25 cellular contexts compared by ENCODE assay signal in genomic region chr12:113181975-113182374, GRCh38. TPM values are rescaled to one million over a fixed set of nuclear protein-coding genes. Genes with fewer than 3 reads are reported as not detected.
DNase-seq lines count a peak whose midpoint lies in the region; ATAC-seq, FAIRE-seq and TF ChIP-seq lines count a peak whose summit lies in the region.
"Had no signal": no experiment of that assay in that cellular context is flagged by ENCODE, and none has a peak within 500 bp of the region (broad histone marks: within the 10 kb centered on the region; RNA-seq: fewer than 3 reads in every experiment).

No MANE protein-coding gene starts in this region.

- H3K9me3 ChIP-seq in HepG2 (ENCODE audit: low read length) (no peaks in the 10 kb centered on the region), right lobe of liver (no peaks in the 10 kb centered on the region)
- H3K9me3 ChIP-seq: Peyer's patch had no signal

- no peak for TF ChIP-seq POLR2A in HepG2 (IDR thresholded peaks at IDR 0.05; ENCODE audit: insufficient read depth in 1 of 2, low read depth in 2 of 2, low read length in 2 of 2)
- no peak for TF ChIP-seq POLR2A in right lobe of liver (IDR thresholded peaks at IDR 0.05)

- H3K4me3 ChIP-seq in HepG2 (replicated peaks in 1 of 3; ENCODE audit: insufficient read depth in 1 of 3, low read depth in 2 of 3, low read length in 3 of 3), result no peak overlapping the region
- H3K4me3 ChIP-seq in right lobe of liver, result no peak overlapping the region
- H3K4me3 ChIP-seq: Peyer's patch had no signal

- TF ChIP-seq EP300 in HepG2 (IDR thresholded peaks at IDR 0.05; ENCODE audit: low read depth in 2 of 2, low read length in 2 of 2) (no peak), HepG2 (CRISPR knock-in tag; IDR thresholded peaks at IDR 0.05; ENCODE audit: borderline replicate concordance) (no peak)

- H4K20me1 ChIP-seq in HepG2 (ENCODE audit: insufficient read depth, low read length), result no peaks in the 10 kb centered on the region; the same call in 1 of the 2 replicates

- no peak for ATAC-seq in activated CD4-positive, alpha-beta T cell treated with anti-CD3 and anti-CD28 coated beads for 36 hours
- ATAC-seq in HepG2, result no peak
- ATAC-seq in right lobe of liver, result no peak
- no peak for ATAC-seq in activated CD8-positive, alpha-beta T cell treated with anti-CD3 and anti-CD28 coated beads for 36 hours
- no peak for ATAC-seq in stimulated activated naive B cell treated with anti-CD40 and anti-IgM and Interleukin-4, amounts not matched to agents 10 μg/mL and 1 μg/mL and 100 μg/mL, for 72 hours (replicated peaks)
- no peak for ATAC-seq in HG02763 (IDR thresholded peaks at IDR 0.05; ENCODE audit: unreplicated experiment)
- ATAC-seq in HG03342 (IDR thresholded peaks at IDR 0.05; ENCODE audit: unreplicated experiment), result no peak

- no peak overlapping the region for H3K4me2 ChIP-seq in HepG2 (ENCODE audit: low read depth, low read length)
- H3K4me2 ChIP-seq: KMS-11 had no signal

- TF ChIP-seq CTCF in HepG2 (CRISPR knock-in tag; IDR thresholded peaks at IDR 0.05) (no peak), right lobe of liver (IDR thresholded peaks at IDR 0.05) (no peak)
- TF ChIP-seq CTCF in activated CD8-positive, alpha-beta T cell treated with anti-CD3 and anti-CD28 coated beads for 36 hours (IDR thresholded peaks at IDR 0.05), result no peak

- TF ChIP-seq RAD21 in HepG2 (CRISPR knock-in tag; IDR thresholded peaks at IDR 0.05), result no peak

- no peak overlapping the region for H3K9ac ChIP-seq in HepG2 (ENCODE audit: insufficient read depth, low read depth, low read length)
- H3K9ac ChIP-seq: KMS-11 had no signal

- POLR2A ChIA-PET in activated CD4-positive, alpha-beta T cell treated with anti-CD3 and anti-CD28 coated beads for 36 hours (lab: Charles Lee), result interaction anchor here (0.7 to 1.2 kb wide), 3 partner anchors 26 to 51 kb away, joined by 3 to 4 read pairs (median 4); no protein-coding TSS in a partner anchor
- POLR2A ChIA-PET in HepG2 (lab: Yijun Ruan, JAX), result no interaction called here
- POLR2A ChIA-PET in activated CD8-positive, alpha-beta T cell treated with anti-CD3 and anti-CD28 coated beads for 36 hours (lab: Charles Lee), result interaction anchor here (0.7 to 1.5 kb wide), 2 partner anchors 9 to 12 kb away, joined by 3 to 4 read pairs; no protein-coding TSS in a partner anchor

- peaks cover 56% of the 10 kb centered on the region for H3K36me3 Mint-ChIP-seq in activated CD4-positive, alpha-beta T cell treated with anti-CD3 and anti-CD28 coated beads for 36 hours (ENCODE audit: low read depth)
- peaks cover 51% of the 10 kb centered on the region for H3K36me3 Mint-ChIP-seq in activated CD8-positive, alpha-beta T cell treated with anti-CD3 and anti-CD28 coated beads for 36 hours (ENCODE audit: low read depth)
- peaks cover 42 to 55% of the 10 kb centered on the region in 2 donors for H3K36me3 Mint-ChIP-seq in stimulated activated naive B cell treated with anti-CD40 and anti-IgM and Interleukin-4, amounts not matched to agents 10 μg/mL and 1 μg/mL and 100 μg/mL, for 72 hours

- no peaks in the 10 kb centered on the region for H3K27me3 Mint-ChIP-seq in activated CD4-positive, alpha-beta T cell treated with anti-CD3 and anti-CD28 coated beads for 36 hours
- no peaks in the 10 kb centered on the region for H3K27me3 Mint-ChIP-seq in activated CD8-positive, alpha-beta T cell treated with anti-CD3 and anti-CD28 coated beads for 36 hours
- no peaks in the 10 kb centered on the region for H3K27me3 Mint-ChIP-seq in stimulated activated naive B cell treated with anti-CD40 and anti-IgM and Interleukin-4, amounts not matched to agents 10 μg/mL and 1 μg/mL and 100 μg/mL, for 72 hours

- no peak overlapping the region for H3K27ac ChIP-seq in HepG2 (ENCODE audit: extremely low read length, insufficient read depth, low read length)
- H3K27ac ChIP-seq in right lobe of liver, result no peak overlapping the region
- H3K27ac ChIP-seq: KMS-11, Peyer's patch had no signal

- H3K27ac Mint-ChIP-seq in activated CD4-positive, alpha-beta T cell treated with anti-CD3 and anti-CD28 coated beads for 36 hours, result peak overlapping the region; percentile 33
- peak overlapping the region; percentile 20 for H3K27ac Mint-ChIP-seq in activated CD8-positive, alpha-beta T cell treated with anti-CD3 and anti-CD28 coated beads for 36 hours
- H3K27ac Mint-ChIP-seq in stimulated activated naive B cell treated with anti-CD40 and anti-IgM and Interleukin-4, amounts not matched to agents 10 μg/mL and 1 μg/mL and 100 μg/mL, for 72 hours, result peak overlapping the region; percentile 37

- BruUV-seq in HepG2 (replicated peaks; lab: Mats Ljungman, UMichigan), result no TSS peak

- H3K79me2 ChIP-seq in HepG2 (ENCODE audit: insufficient read depth, low read length), result peaks cover 40% of the 10 kb centered on the region

- DNase-seq in activated CD4-positive, alpha-beta T cell treated with anti-CD3 and anti-CD28 coated beads for 36 hours, result no peak
- no peak for DNase-seq in activated CD4-positive, alpha-beta T cell treated with anti-CD3 and anti-CD28 coated beads for 48 hours
- DNase-seq in HepG2 (ENCODE audit: low spot score), result no peak
- no peak for DNase-seq in right lobe of liver
- DNase-seq in activated CD8-positive, alpha-beta T cell treated with anti-CD3 and anti-CD28 coated beads for 36 hours, result no peak
- no peak for DNase-seq in stimulated activated naive B cell treated with anti-CD40 and anti-IgM and Interleukin-4, amounts not matched to agents 10 μg/mL and 1 μg/mL and 100 μg/mL, for 72 hours
- DNase-seq: 8988T, AML-193, C1 segment of cervical spinal cord, DMS53, EL, GF-D8, NCI-H1105, NCI-H146, NCI-H2029, NCI-H226, NCI-H510A treated with DMSO at 0.1 percent for 48 hours, NCI-H748 treated with DMSO at 0.1 percent for 48 hours, Peyer's patch had no signal

- H3K36me3 ChIP-seq in HepG2 (replicated peaks in 1 of 2; ENCODE audit: control insufficient read depth in 1 of 2, insufficient read depth in 2 of 2, low read length in 2 of 2), result peaks cover 27 to 50% of the 10 kb centered on the region in 2 experiments; a peak in 4 of 5 replicates
- peaks cover 0 to 33% (median 24%) of the 10 kb centered on the region in 4 donors for H3K36me3 ChIP-seq in right lobe of liver

- H3K4me1 ChIP-seq in HepG2 (ENCODE audit: insufficient read depth, low read length) (peaks cover 28% of the 10 kb centered on the region), right lobe of liver (peaks cover 0 to 19% (median 6%) of the 10 kb centered on the region in 4 donors)

- H3K4me3 Mint-ChIP-seq in activated CD4-positive, alpha-beta T cell treated with anti-CD3 and anti-CD28 coated beads for 36 hours, result no peak overlapping the region
- H3K4me3 Mint-ChIP-seq in activated CD8-positive, alpha-beta T cell treated with anti-CD3 and anti-CD28 coated beads for 36 hours, result no peak overlapping the region
- no peak overlapping the region for H3K4me3 Mint-ChIP-seq in stimulated activated naive B cell treated with anti-CD40 and anti-IgM and Interleukin-4, amounts not matched to agents 10 μg/mL and 1 μg/mL and 100 μg/mL, for 72 hours

- WGBS in HepG2 (ENCODE audit: low lambda C conversion rate), result 94% methylated on average over 3 of the region's 3 CpGs
- 78% methylated on average over 3 of the region's 3 CpGs for WGBS in right lobe of liver (ENCODE audit: insufficient coverage, low coverage, low lambda C conversion rate, missing lambda C conversion rate)

- no peak for FAIRE-seq in HepG2 (lab: Jason Lieb, UNC)
- FAIRE-seq: GM19239 had no signal

- H3K4me1 Mint-ChIP-seq in activated CD4-positive, alpha-beta T cell treated with anti-CD3 and anti-CD28 coated beads for 36 hours, result peaks cover 25% of the 10 kb centered on the region
- peaks cover 25% of the 10 kb centered on the region for H3K4me1 Mint-ChIP-seq in activated CD8-positive, alpha-beta T cell treated with anti-CD3 and anti-CD28 coated beads for 36 hours (ENCODE audit: low read depth)
- peaks cover 18 to 24% of the 10 kb centered on the region in 2 donors for H3K4me1 Mint-ChIP-seq in stimulated activated naive B cell treated with anti-CD40 and anti-IgM and Interleukin-4, amounts not matched to agents 10 μg/mL and 1 μg/mL and 100 μg/mL, for 72 hours

- CTCF ChIA-PET in activated CD4-positive, alpha-beta T cell treated with anti-CD3 and anti-CD28 coated beads for 36 hours (lab: Charles Lee), result interaction anchor here (4.6 kb wide), 1 partner anchor 7 kb away, joined by 29 read pairs; no protein-coding TSS in a partner anchor
- CTCF ChIA-PET in HepG2 (lab: Yijun Ruan, JAX; ENCODE audit: low intra/inter-chr PET ratio, low total read pairs), result no interaction called here
- CTCF ChIA-PET in activated CD8-positive, alpha-beta T cell treated with anti-CD3 and anti-CD28 coated beads for 36 hours (lab: Charles Lee), result no interaction called here

- no peaks in the 10 kb centered on the region for H3K9me3 Mint-ChIP-seq in activated CD4-positive, alpha-beta T cell treated with anti-CD3 and anti-CD28 coated beads for 36 hours (ENCODE audit: low read depth)
- H3K9me3 Mint-ChIP-seq in activated CD8-positive, alpha-beta T cell treated with anti-CD3 and anti-CD28 coated beads for 36 hours, result no peaks in the 10 kb centered on the region
- H3K9me3 Mint-ChIP-seq in stimulated activated naive B cell treated with anti-CD40 and anti-IgM and Interleukin-4, amounts not matched to agents 10 μg/mL and 1 μg/mL and 100 μg/mL, for 72 hours, result no peaks in the 10 kb centered on the region

- in situ Hi-C loops in HepG2 (cut with HindIII; ENCODE audit: extremely low pct_ligation_motif_present, low pct_unique_long_range_greater_than_20kb), result no loop called here

- H3K27me3 ChIP-seq in HepG2 (ENCODE audit: control insufficient read depth in 1 of 2, insufficient read depth in 2 of 2, low read length in 2 of 2), result no peaks in the 10 kb centered on the region
- H3K27me3 ChIP-seq in right lobe of liver, result no peaks in the 10 kb centered on the region
- H3K27me3 ChIP-seq: Peyer's patch had no signal

- intact Hi-C loops in activated CD4-positive, alpha-beta T cell treated with anti-CD3 and anti-CD28 coated beads for 36 hours (cut with DNase I, micrococcal nuclease), result loop anchor here (10.0 kb wide), 2 partner anchors 153 to 783 kb away; partner anchors contain the start of genes RBM19 (in 1 of the 2) and SLC8B1 (in 1 of the 2)
- intact Hi-C loops in HepG2 (cut with micrococcal nuclease; ENCODE audit: unreplicated experiment) (no loop called here), right lobe of liver (cut with DNase I) (no loop called here)
- intact Hi-C loops in activated CD8-positive, alpha-beta T cell treated with anti-CD3 and anti-CD28 coated beads for 36 hours (cut with micrococcal nuclease), result no loop called here

- no peak overlapping the region for H2AFZ ChIP-seq in HepG2 (ENCODE audit: low read length)

RNA-seq across cellular contexts. Expression of gene DDX54, which starts 3.3 kb away (rescaled TPM):
- total RNA-seq in activated CD4-positive, alpha-beta T cell treated with anti-CD3 and anti-CD28 coated beads for 36 hours, result 100 to 1,000 TPM; 118 to 132 TPM
- 45.1 and 59.7 TPM in 2 replicates for total RNA-seq in HepG2 (2016; rRNA removed; fragmentation: Illumina TruSeq; extraction: Trizol)
- 5.0 and 6.8 TPM in 2 replicates for total RNA-seq in HepG2 (2016; cell fraction: cytosol; rRNA removed; fragmentation: Illumina TruSeq; extraction: Trizol; ENCODE audit: low read depth)
- total RNA-seq in HepG2 (2016; cell fraction: insoluble cytoplasmic fraction; rRNA removed; fragmentation: Illumina TruSeq; extraction: Trizol), result 44.2 and 60.5 TPM in 2 replicates
- 15.7 and 17.4 TPM in 2 replicates for total RNA-seq in HepG2 (2016; cell fraction: membrane; rRNA removed; fragmentation: Illumina TruSeq; extraction: Trizol)
- total RNA-seq in HepG2 (2016; cell fraction: nucleus; rRNA removed; fragmentation: Illumina TruSeq; extraction: Trizol), result 30.5 and 38.6 TPM in 2 replicates
- polyA plus RNA-seq in HepG2 (2011; rRNA removed), result 51.3 and 61.1 TPM in 2 replicates
- 33.9 and 54.0 TPM in 2 replicates for polyA plus RNA-seq in HepG2 (2011; cell fraction: cytosol; rRNA removed)
- 56.0 and 66.1 TPM in 2 replicates for polyA plus RNA-seq in HepG2 (2011; cell fraction: nucleus; rRNA removed)
- polyA plus RNA-seq in HepG2 (2012), result 29.2 and 33.1 TPM in 2 replicates
- 4.2 and 4.5 TPM in 2 replicates for polyA plus RNA-seq in HepG2 (2016; cell fraction: cytosol; fragmentation: Illumina TruSeq; extraction: Trizol; ENCODE audit: low read depth)
- 61.6 and 69.4 TPM in 2 replicates for polyA plus RNA-seq in HepG2 (2016; cell fraction: insoluble cytoplasmic fraction; fragmentation: Illumina TruSeq; extraction: Trizol; ENCODE audit: low read depth)
- 8.9 and 13.8 TPM in 2 replicates for polyA plus RNA-seq in HepG2 (2016; cell fraction: membrane; fragmentation: Illumina TruSeq; extraction: Trizol; ENCODE audit: low read depth)
- 93.7 and 96.2 TPM in 2 replicates for polyA plus RNA-seq in HepG2 (2016; cell fraction: nucleus; fragmentation: Illumina TruSeq; extraction: Trizol; ENCODE audit: insufficient read depth, low read depth)
- 67.7 and 93.0 TPM in 2 replicates for polyA minus RNA-seq in HepG2 (2011; rRNA and poly(A)+ RNA removed; ENCODE audit: low replicate concordance)
- polyA minus RNA-seq in HepG2 (2011; cell fraction: cytosol; rRNA and poly(A)+ RNA removed), result 23.5 and 27.4 TPM in 2 replicates
- polyA minus RNA-seq in HepG2 (2011; cell fraction: nucleus; rRNA and poly(A)+ RNA removed), result 26.4 and 35.3 TPM in 2 replicates
- 10 to 100 TPM; 22.8 to 43.8 (median 31.1) TPM for total RNA-seq in right lobe of liver
- 100 to 1,000 TPM; 112 to 133 TPM for total RNA-seq in activated CD8-positive, alpha-beta T cell treated with anti-CD3 and anti-CD28 coated beads for 36 hours

RNA-seq across cellular contexts. Expression of gene RITA1, which starts 3.5 kb away (rescaled TPM):
- 10 to 100 TPM; 23.4 to 25.7 TPM for total RNA-seq in activated CD4-positive, alpha-beta T cell treated with anti-CD3 and anti-CD28 coated beads for 36 hours
- total RNA-seq in HepG2 (2016; rRNA removed; fragmentation: Illumina TruSeq; extraction: Trizol) (28.1 and 28.9 TPM in 2 replicates), right lobe of liver (10 to 100 TPM; 11.1 to 33.0 (median 22.3) TPM)
- 34.7 and 44.4 TPM in 2 replicates for total RNA-seq in HepG2 (2016; cell fraction: cytosol; rRNA removed; fragmentation: Illumina TruSeq; extraction: Trizol; ENCODE audit: low read depth)
- 25.7 and 31.1 TPM in 2 replicates for total RNA-seq in HepG2 (2016; cell fraction: insoluble cytoplasmic fraction; rRNA removed; fragmentation: Illumina TruSeq; extraction: Trizol)
- 58.4 and 67.9 TPM in 2 replicates for total RNA-seq in HepG2 (2016; cell fraction: membrane; rRNA removed; fragmentation: Illumina TruSeq; extraction: Trizol)
- 16.2 and 17.8 TPM in 2 replicates for total RNA-seq in HepG2 (2016; cell fraction: nucleus; rRNA removed; fragmentation: Illumina TruSeq; extraction: Trizol)
- 12.4 and 14.3 TPM in 2 replicates for polyA plus RNA-seq in HepG2 (2011; rRNA removed)
- polyA plus RNA-seq in HepG2 (2011; cell fraction: cytosol; rRNA removed), result 13.8 and 16.3 TPM in 2 replicates
- polyA plus RNA-seq in HepG2 (2011; cell fraction: nucleus; rRNA removed), result 8.9 and 10.1 TPM in 2 replicates
- 8.6 and 10.6 TPM in 2 replicates for polyA plus RNA-seq in HepG2 (2012)
- 48.9 and 64.2 TPM in 2 replicates for polyA plus RNA-seq in HepG2 (2016; cell fraction: cytosol; fragmentation: Illumina TruSeq; extraction: Trizol; ENCODE audit: low read depth)
- 35.7 and 37.7 TPM in 2 replicates for polyA plus RNA-seq in HepG2 (2016; cell fraction: insoluble cytoplasmic fraction; fragmentation: Illumina TruSeq; extraction: Trizol; ENCODE audit: low read depth)
- polyA plus RNA-seq in HepG2 (2016; cell fraction: membrane; fragmentation: Illumina TruSeq; extraction: Trizol; ENCODE audit: low read depth), result 64.3 and 73.8 TPM in 2 replicates
- 21.0 and 24.3 TPM in 2 replicates for polyA plus RNA-seq in HepG2 (2016; cell fraction: nucleus; fragmentation: Illumina TruSeq; extraction: Trizol; ENCODE audit: insufficient read depth, low read depth)
- polyA minus RNA-seq in HepG2 (2011; rRNA and poly(A)+ RNA removed; ENCODE audit: low replicate concordance), result 12.2 and 25.5 TPM in 2 replicates
- polyA minus RNA-seq in HepG2 (2011; cell fraction: cytosol; rRNA and poly(A)+ RNA removed), result 6.2 and 7.6 TPM in 2 replicates
- 11.1 and 14.5 TPM in 2 replicates for polyA minus RNA-seq in HepG2 (2011; cell fraction: nucleus; rRNA and poly(A)+ RNA removed)
- 10 to 100 TPM; 18.5 to 19.1 TPM for total RNA-seq in activated CD8-positive, alpha-beta T cell treated with anti-CD3 and anti-CD28 coated beads for 36 hours

RNA-seq across cellular contexts. Expression of gene CFAP73, which starts 32.5 kb away (rescaled TPM):
- total RNA-seq in activated CD4-positive, alpha-beta T cell treated with anti-CD3 and anti-CD28 coated beads for 36 hours, result 1 to 10 TPM in 1 of 2 experiments, under 1 TPM in 1; 0.86 to 1.1 TPM
- not detected in 2 replicates for total RNA-seq in HepG2 (2016; rRNA removed; fragmentation: Illumina TruSeq; extraction: Trizol)
- not detected in 2 replicates for total RNA-seq in HepG2 (2016; cell fraction: cytosol; rRNA removed; fragmentation: Illumina TruSeq; extraction: Trizol; ENCODE audit: low read depth)
- not detected in 2 replicates for total RNA-seq in HepG2 (2016; cell fraction: insoluble cytoplasmic fraction; rRNA removed; fragmentation: Illumina TruSeq; extraction: Trizol)
- not detected in 2 replicates for total RNA-seq in HepG2 (2016; cell fraction: membrane; rRNA removed; fragmentation: Illumina TruSeq; extraction: Trizol)
- not detected in 2 replicates for total RNA-seq in HepG2 (2016; cell fraction: nucleus; rRNA removed; fragmentation: Illumina TruSeq; extraction: Trizol)
- not detected in 2 replicates for polyA plus RNA-seq in HepG2 (2011; rRNA removed)
- not detected in 2 replicates for polyA plus RNA-seq in HepG2 (2011; cell fraction: cytosol; rRNA removed)
- not detected in 2 replicates for polyA plus RNA-seq in HepG2 (2011; cell fraction: nucleus; rRNA removed)
- not detected in 2 replicates for polyA plus RNA-seq in HepG2 (2012)
- not detected in 2 replicates for polyA plus RNA-seq in HepG2 (2016; cell fraction: cytosol; fragmentation: Illumina TruSeq; extraction: Trizol; ENCODE audit: low read depth)
- polyA plus RNA-seq in HepG2 (2016; cell fraction: insoluble cytoplasmic fraction; fragmentation: Illumina TruSeq; extraction: Trizol; ENCODE audit: low read depth), result not detected in 2 replicates
- polyA plus RNA-seq in HepG2 (2016; cell fraction: membrane; fragmentation: Illumina TruSeq; extraction: Trizol; ENCODE audit: low read depth), result not detected in 2 replicates
- polyA plus RNA-seq in HepG2 (2016; cell fraction: nucleus; fragmentation: Illumina TruSeq; extraction: Trizol; ENCODE audit: insufficient read depth, low read depth), result not detected in 2 replicates
- not detected in 2 replicates for polyA minus RNA-seq in HepG2 (2011; rRNA and poly(A)+ RNA removed; ENCODE audit: low replicate concordance)
- polyA minus RNA-seq in HepG2 (2011; cell fraction: cytosol; rRNA and poly(A)+ RNA removed), result not detected in 2 replicates
- not detected in 2 replicates for polyA minus RNA-seq in HepG2 (2011; cell fraction: nucleus; rRNA and poly(A)+ RNA removed)
- total RNA-seq in right lobe of liver, result under 1 TPM in 1 of 6 experiments, not detected in 5; 0.15 TPM
- total RNA-seq in activated CD8-positive, alpha-beta T cell treated with anti-CD3 and anti-CD28 coated beads for 36 hours, result 1 to 10 TPM; 1.7 to 1.9 TPM
- total RNA-seq: H4, Peyer's patch had no signal
- polyA plus RNA-seq: AG04450 had no signal

RNA-seq across cellular contexts. Expression of gene TPCN1, which starts 39.3 kb away (rescaled TPM):
- total RNA-seq in activated CD4-positive, alpha-beta T cell treated with anti-CD3 and anti-CD28 coated beads for 36 hours, result 10 to 100 TPM; 35.5 to 37.0 TPM
- 3.8 and 8.0 TPM in 2 replicates for total RNA-seq in HepG2 (2016; rRNA removed; fragmentation: Illumina TruSeq; extraction: Trizol)
- 4.4 and 4.6 TPM in 2 replicates for total RNA-seq in HepG2 (2016; cell fraction: cytosol; rRNA removed; fragmentation: Illumina TruSeq; extraction: Trizol; ENCODE audit: low read depth)
- 3.0 and 10.0 TPM in 2 replicates for total RNA-seq in HepG2 (2016; cell fraction: insoluble cytoplasmic fraction; rRNA removed; fragmentation: Illumina TruSeq; extraction: Trizol)
- total RNA-seq in HepG2 (2016; cell fraction: membrane; rRNA removed; fragmentation: Illumina TruSeq; extraction: Trizol), result 4.2 and 4.5 TPM in 2 replicates
- 12.3 and 15.7 TPM in 2 replicates for total RNA-seq in HepG2 (2016; cell fraction: nucleus; rRNA removed; fragmentation: Illumina TruSeq; extraction: Trizol)
- 26.8 and 33.5 TPM in 2 replicates for polyA plus RNA-seq in HepG2 (2011; rRNA removed)
- 10.3 and 10.4 TPM in 2 replicates for polyA plus RNA-seq in HepG2 (2011; cell fraction: cytosol; rRNA removed)
- polyA plus RNA-seq in HepG2 (2011; cell fraction: nucleus; rRNA removed), result 183 and 201 TPM in 2 replicates
- polyA plus RNA-seq in HepG2 (2012), result 18.0 and 21.8 TPM in 2 replicates
- polyA plus RNA-seq in HepG2 (2016; cell fraction: cytosol; fragmentation: Illumina TruSeq; extraction: Trizol; ENCODE audit: low read depth), result 0.84 and 1.4 TPM in 2 replicates
- polyA plus RNA-seq in HepG2 (2016; cell fraction: insoluble cytoplasmic fraction; fragmentation: Illumina TruSeq; extraction: Trizol; ENCODE audit: low read depth), result 3.5 and 4.1 TPM in 2 replicates
- polyA plus RNA-seq in HepG2 (2016; cell fraction: membrane; fragmentation: Illumina TruSeq; extraction: Trizol; ENCODE audit: low read depth), result 2.5 and 2.8 TPM in 2 replicates
- 42.1 and 42.8 TPM in 2 replicates for polyA plus RNA-seq in HepG2 (2016; cell fraction: nucleus; fragmentation: Illumina TruSeq; extraction: Trizol; ENCODE audit: insufficient read depth, low read depth)
- 40.0 and 48.9 TPM in 2 replicates for polyA minus RNA-seq in HepG2 (2011; rRNA and poly(A)+ RNA removed; ENCODE audit: low replicate concordance)
- 7.3 and 9.8 TPM in 2 replicates for polyA minus RNA-seq in HepG2 (2011; cell fraction: cytosol; rRNA and poly(A)+ RNA removed)
- 45.8 and 47.1 TPM in 2 replicates for polyA minus RNA-seq in HepG2 (2011; cell fraction: nucleus; rRNA and poly(A)+ RNA removed)
- 10 to 100 TPM; 18.0 to 34.6 (median 28.3) TPM for total RNA-seq in right lobe of liver
- total RNA-seq in activated CD8-positive, alpha-beta T cell treated with anti-CD3 and anti-CD28 coated beads for 36 hours, result 10 to 100 TPM; 29.9 to 33.5 TPM

RNA-seq across cellular contexts. Expression of gene RASAL1, which starts 46.4 kb away (rescaled TPM):
- 10 to 100 TPM in 1 of 2 experiments, 1 to 10 TPM in 1; 9.0 to 10.6 TPM for total RNA-seq in activated CD4-positive, alpha-beta T cell treated with anti-CD3 and anti-CD28 coated beads for 36 hours
- not detected in 2 replicates for total RNA-seq in HepG2 (2016; rRNA removed; fragmentation: Illumina TruSeq; extraction: Trizol)
- total RNA-seq in HepG2 (2016; cell fraction: cytosol; rRNA removed; fragmentation: Illumina TruSeq; extraction: Trizol; ENCODE audit: low read depth), result 0.18 TPM in 1 of 2 replicates, not detected in the other
- not detected in 2 replicates for total RNA-seq in HepG2 (2016; cell fraction: insoluble cytoplasmic fraction; rRNA removed; fragmentation: Illumina TruSeq; extraction: Trizol)
- not detected in 2 replicates for total RNA-seq in HepG2 (2016; cell fraction: membrane; rRNA removed; fragmentation: Illumina TruSeq; extraction: Trizol)
- not detected in 2 replicates for total RNA-seq in HepG2 (2016; cell fraction: nucleus; rRNA removed; fragmentation: Illumina TruSeq; extraction: Trizol)
- polyA plus RNA-seq in HepG2 (2011; rRNA removed), result not detected in 2 replicates
- not detected in 2 replicates for polyA plus RNA-seq in HepG2 (2011; cell fraction: cytosol; rRNA removed)
- polyA plus RNA-seq in HepG2 (2011; cell fraction: nucleus; rRNA removed), result 0.07 and 0.31 TPM in 2 replicates
- not detected in 2 replicates for polyA plus RNA-seq in HepG2 (2012)
- 0.12 TPM in 1 of 2 replicates, not detected in the other for polyA plus RNA-seq in HepG2 (2016; cell fraction: cytosol; fragmentation: Illumina TruSeq; extraction: Trizol; ENCODE audit: low read depth)
- polyA plus RNA-seq in HepG2 (2016; cell fraction: insoluble cytoplasmic fraction; fragmentation: Illumina TruSeq; extraction: Trizol; ENCODE audit: low read depth), result not detected in 2 replicates
- polyA plus RNA-seq in HepG2 (2016; cell fraction: membrane; fragmentation: Illumina TruSeq; extraction: Trizol; ENCODE audit: low read depth), result not detected in 2 replicates
- 0.72 TPM in 1 of 2 replicates, not detected in the other for polyA plus RNA-seq in HepG2 (2016; cell fraction: nucleus; fragmentation: Illumina TruSeq; extraction: Trizol; ENCODE audit: insufficient read depth, low read depth)
- 0.30 TPM in 1 of 2 replicates, not detected in the other for polyA minus RNA-seq in HepG2 (2011; rRNA and poly(A)+ RNA removed; ENCODE audit: low replicate concordance)
- polyA minus RNA-seq in HepG2 (2011; cell fraction: cytosol; rRNA and poly(A)+ RNA removed), result not detected in 2 replicates
- not detected in 2 replicates for polyA minus RNA-seq in HepG2 (2011; cell fraction: nucleus; rRNA and poly(A)+ RNA removed)
- under 1 TPM in 4 of 6 experiments, not detected in 2; 0.10 to 0.24 (median 0.15) TPM for total RNA-seq in right lobe of liver
- 10 to 100 TPM in 1 of 2 experiments, 1 to 10 TPM in 1; 9.8 to 12.4 TPM for total RNA-seq in activated CD8-positive, alpha-beta T cell treated with anti-CD3 and anti-CD28 coated beads for 36 hours
- polyA plus RNA-seq: AG04450 had no signal

Comparison
In these comparisons a context has a peak if more than half of its experiments do, and no peak if none do; other contexts are left out.
1. intact Hi-C loops: an anchor here in activated CD4-positive, alpha-beta T cell treated with anti-CD3 and anti-CD28 coated beads for 36 hours (10.0 kb wide); none called in HepG2, right lobe of liver and activated CD8-positive, alpha-beta T cell treated with anti-CD3 and anti-CD28 coated beads for 36 hours.